23 cellular contexts compared by ENCODE assay signal in the genomic region with DNA sequence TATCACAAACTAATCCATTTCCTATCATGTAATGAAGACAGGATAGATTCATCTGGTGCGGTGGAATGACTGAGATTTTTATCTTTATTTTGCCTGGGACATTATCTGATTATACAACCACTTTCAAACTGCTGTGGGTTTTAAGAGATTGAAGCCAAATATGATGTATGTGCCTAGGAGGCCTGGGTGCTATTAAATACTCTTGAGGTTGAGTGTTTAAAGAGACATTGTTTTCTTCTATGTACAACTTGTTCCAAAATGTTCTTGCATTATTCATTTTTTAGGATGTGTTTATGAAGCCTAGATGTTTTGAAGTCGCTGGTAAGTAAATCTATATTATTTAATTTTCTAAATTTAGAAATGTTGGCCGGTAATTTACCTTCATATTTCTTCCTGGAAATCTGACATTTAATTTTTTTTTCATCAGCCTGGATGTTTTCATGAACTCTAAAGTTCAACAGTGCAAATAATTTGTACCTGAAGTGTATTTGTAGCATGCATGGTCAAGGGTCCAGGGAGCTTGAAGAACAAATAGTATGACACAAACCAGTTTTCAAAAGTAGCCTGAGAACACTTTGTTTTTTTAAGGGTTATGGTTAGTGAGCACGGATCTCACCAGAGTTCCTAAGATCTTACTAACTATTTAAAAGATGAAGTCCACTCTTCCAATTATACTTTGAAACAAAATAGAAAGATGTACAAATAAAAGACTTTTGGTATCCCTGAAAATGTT.
"Had no signal": no experiment of that assay in that cellular context is flagged by ENCODE, and none has a peak within 500 bp of the region (broad histone marks: within the 10 kb centered on the region; RNA-seq: fewer than 3 reads in every experiment).

No MANE protein-coding gene starts in this region.

- H3K27ac ChIP-seq: PC-9, Peyer's patch, SJCRH30, SK-N-MC had no signal

- H3K4me2 ChIP-seq: PC-9 had no signal

- H2AFZ ChIP-seq: PC-9 had no signal

- H3K36me3 ChIP-seq: Peyer's patch, SJCRH30 had no signal

- H3K4me1 ChIP-seq: Peyer's patch, SJCRH30 had no signal

- H3K4me3 ChIP-seq: PC-9, Peyer's patch, SJCRH30, SK-N-MC had no signal

- H3K27me3 ChIP-seq: Peyer's patch had no signal

- ATAC-seq: Right ventricle myocardium inferior had no signal

- DNase-seq: KBM-7; MV-4-11; NCI-H1048; NCI-H1105 treated with DMSO at 0.1 percent for 48 hours; NCI-H1417 treated with DMSO at 0.1 percent for 48 hours; NCI-H187; NCI-H2029; NCI-H2081 treated with DMSO at 0.1 percent for 48 hours; NCI-H2171; NCI-H226; NCI-H446; NCI-H510A; NCI-H524 treated with DMSO at 0.1 percent for 48 hours; NCI-H69; NCI-H774; NK-92 treated with Interleukin-12 subunit alpha and Interleukin-12 subunit beta, amount 100 ng/mL, for 24 hours; PC-9; Peyer's patch; SHP77 treated with DMSO at 0.1 percent for 48 hours; SJCRH30; T-helper 1 cell had no signal

- H3K9me3 ChIP-seq: Peyer's patch, SJCRH30 had no signal
